ENCODE assay signal across 1 cellular context in the genomic region with DNA sequence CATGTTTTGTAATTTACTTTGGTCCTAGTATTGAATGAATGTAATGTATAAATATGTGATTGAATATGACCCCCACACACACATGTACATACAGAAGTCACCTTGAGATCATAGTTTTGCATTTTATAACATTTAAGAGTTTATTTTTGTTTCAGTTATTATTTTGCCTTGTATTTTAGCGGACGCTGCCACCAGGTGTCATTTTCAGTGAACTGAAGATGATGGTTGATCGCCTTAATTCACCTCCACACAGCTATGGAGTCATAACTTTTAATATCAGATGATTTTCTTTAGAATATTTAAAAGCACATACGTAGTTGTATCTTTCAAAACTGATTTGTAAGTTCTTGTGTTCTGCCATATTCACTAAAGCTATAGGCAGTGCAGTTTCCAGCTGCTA.
TF ChIP-seq lines count a peak whose summit lies in the region.

No MANE protein-coding gene starts in this region.

TF ChIP-seq in endothelial cell of umbilical vein, 7 proteins besides CTCF, POLR2A, EP300 and RAD21 (continued from another document):
- TF ChIP-seq EZH2 (IDR thresholded peaks at IDR 0.05; ENCODE audit: borderline replicate concordance, low read depth, low read length, severe bottlenecking) (no peak), POLR2AphosphoS5 (IDR thresholded peaks at IDR 0.05; ENCODE audit: insufficient read depth, low read depth, low read length) (no peak)
